Comparison of ENCODE assay signal across 12 cellular contexts in genomic region chr15:67096536-67097294, GRCh38. TPM values are rescaled to one million over a fixed set of nuclear protein-coding genes. Genes with fewer than 3 reads are reported as not detected.
DNase-seq lines count a peak whose midpoint lies in the region; ATAC-seq and TF ChIP-seq lines count a peak whose summit lies in the region.
"Had no signal": no experiment of that assay in that cellular context is flagged by ENCODE, and none has a peak within 500 bp of the region (broad histone marks: within the 10 kb centered on the region; RNA-seq: fewer than 3 reads in every experiment).

No MANE protein-coding gene starts in this region.

- no peak overlapping the region for H2AK5ac ChIP-seq in mesenchymal stem cell (ENCODE audit: low read length, severe bottlenecking)

- H2AFZ ChIP-seq in mesenchymal stem cell (ENCODE audit: low read depth, low read length), result no peak overlapping the region

- H2BK15ac ChIP-seq in mesenchymal stem cell (ENCODE audit: low read depth, poor library complexity, severe bottlenecking), result no peak overlapping the region

- 92% methylated on average over 2 of the region's 2 CpGs for whole genome bisulfite sequencing in mesenchymal stem cell

- peak overlapping the region in 1 of 2 experiments; percentile 13 for H3K18ac ChIP-seq in mesenchymal stem cell (ENCODE audit: low read depth in 1 of 2, low read length in 2 of 2)

- H3K27ac Mint-ChIP-seq in CD4-positive, CD25-positive, alpha-beta regulatory T cell, result peak overlapping the region; percentile 86 to 97 (median 94)
- H3K27ac Mint-ChIP-seq in HFFc6, result peak overlapping the region; percentile 95
- peak overlapping the region; percentile 96 for H3K27ac Mint-ChIP-seq in activated CD4-positive, alpha-beta memory T cell treated with anti-CD3 and anti-CD28 coated beads, Interleukin-2, amount 10 ng/mL, durations not matched to agents 7 days and 5 days

- H3K23ac ChIP-seq in mesenchymal stem cell (ENCODE audit: low read length in 2 of 2), result peak overlapping the region in 1 of 2 experiments; percentile 6

- peak overlapping the region; percentile 28 for H3K4me3 ChIP-seq in CD4-positive, CD25-positive, alpha-beta regulatory T cell (ENCODE audit: low read depth, low read length)
- H3K4me3 ChIP-seq in mesenchymal stem cell (ENCODE audit: insufficient read depth in 1 of 2, low read depth in 1 of 2, low read length in 2 of 2) (no peak overlapping the region), tibial artery (no peak overlapping the region)
- H3K4me3 ChIP-seq: body of pancreas, skin epidermis had no signal

- H3K9ac ChIP-seq in mesenchymal stem cell (ENCODE audit: low read length), result peak overlapping the region; percentile 19

- ATAC-seq in CD4-positive, CD25-positive, alpha-beta regulatory T cell (ENCODE audit: low read depth in 2 of 2), result no peak
- no peak for ATAC-seq in HG02884 (IDR thresholded peaks at IDR 0.05; ENCODE audit: unreplicated experiment)
- ATAC-seq: body of pancreas had no signal

- no peak overlapping the region for H2BK120ac ChIP-seq in mesenchymal stem cell (ENCODE audit: low read depth, low read length)

- no peak overlapping the region for H3K4me2 ChIP-seq in mesenchymal stem cell (ENCODE audit: low read length, poor library complexity, severe bottlenecking)

- peaks cover 20 to 83% (median 64%) of the 10 kb centered on the region in 4 donors for H3K4me1 Mint-ChIP-seq in CD4-positive, CD25-positive, alpha-beta regulatory T cell
- peaks cover 63% of the 10 kb centered on the region for H3K4me1 Mint-ChIP-seq in HFFc6 (ENCODE audit: low read depth)
- H3K4me1 Mint-ChIP-seq in activated CD4-positive, alpha-beta memory T cell treated with anti-CD3 and anti-CD28 coated beads, Interleukin-2, amount 10 ng/mL, durations not matched to agents 7 days and 5 days, result peaks cover 83% of the 10 kb centered on the region

- no peak overlapping the region for H2BK12ac ChIP-seq in mesenchymal stem cell (ENCODE audit: low read length in 2 of 2)

- H3K27me3 ChIP-seq in CD4-positive, CD25-positive, alpha-beta regulatory T cell (ENCODE audit: control insufficient read depth, insufficient read depth, low read length), result no peaks in the 10 kb centered on the region
- H3K27me3 ChIP-seq in mesenchymal stem cell (ENCODE audit: control insufficient read depth in 1 of 2, insufficient read depth in 1 of 2, low read length in 2 of 2) (no peaks in the 10 kb centered on the region), tibial artery (no peaks in the 10 kb centered on the region)
- H3K27me3 ChIP-seq: body of pancreas had no signal

- POLR2A ChIA-PET in activated CD4-positive, alpha-beta memory T cell treated with anti-CD3 and anti-CD28 coated beads, Interleukin-2, amount 10 ng/mL, durations not matched to agents 7 days and 5 days (lab: Charles Lee), result interaction anchor here (0.9 to 19.8 kb wide), 9 partner anchors 13 to 144 kb away, joined by 3 to 489 read pairs (median 8); partner anchors contain the start of gene SMAD3

- no peaks in the 10 kb centered on the region for H3K9me3 Mint-ChIP-seq in CD4-positive, CD25-positive, alpha-beta regulatory T cell
- no peaks in the 10 kb centered on the region for H3K9me3 Mint-ChIP-seq in HFFc6
- H3K9me3 Mint-ChIP-seq in activated CD4-positive, alpha-beta memory T cell treated with anti-CD3 and anti-CD28 coated beads, Interleukin-2, amount 10 ng/mL, durations not matched to agents 7 days and 5 days, result no peaks in the 10 kb centered on the region

- no peak for DNase-seq in CD4-positive, CD25-positive, alpha-beta regulatory T cell
- DNase-seq in HFFc6 (peak; percentile 58), mesenchymal stem cell (peak; percentile 62), tibial artery (no peak), occipital lobe (lab: John Stamatoyannopoulos, UW) (no peak), GM20000 (ENCODE audit: low spot score) (no peak)
- no peak for DNase-seq in activated CD4-positive, alpha-beta memory T cell treated with anti-CD3 and anti-CD28 coated beads, Interleukin-2, amount 10 ng/mL, durations not matched to agents 7 days and 5 days
- DNase-seq: body of pancreas, NCI-H1105, NCI-H524 had no signal

- peaks cover 21% of the 10 kb centered on the region for H3K36me3 ChIP-seq in CD4-positive, CD25-positive, alpha-beta regulatory T cell (ENCODE audit: control insufficient read depth, insufficient read depth, low read length)
- peaks cover 12 to 41% of the 10 kb centered on the region in 2 experiments for H3K36me3 ChIP-seq in mesenchymal stem cell (ENCODE audit: control insufficient read depth in 1 of 2, insufficient read depth in 2 of 2, low read depth in 1 of 2, low read length in 2 of 2)
- peaks cover 0 to 28% (median 6%) of the 10 kb centered on the region in 3 donors for H3K36me3 ChIP-seq in tibial artery

- no peak overlapping the region for H3K27ac ChIP-seq in CD4-positive, CD25-positive, alpha-beta regulatory T cell (ENCODE audit: insufficient read depth, low read length, poor library complexity, severe bottlenecking)
- H3K27ac ChIP-seq in mesenchymal stem cell (ENCODE audit: low read length, poor library complexity, severe bottlenecking), result no peak overlapping the region
- H3K27ac ChIP-seq in tibial artery, result no peak overlapping the region
- H3K27ac ChIP-seq: body of pancreas had no signal

- H3K27me3 Mint-ChIP-seq in CD4-positive, CD25-positive, alpha-beta regulatory T cell, result no peaks in the 10 kb centered on the region
- H3K27me3 Mint-ChIP-seq in HFFc6 (ENCODE audit: insufficient read depth), result peaks cover 12% of the 10 kb centered on the region
- no peaks in the 10 kb centered on the region for H3K27me3 Mint-ChIP-seq in activated CD4-positive, alpha-beta memory T cell treated with anti-CD3 and anti-CD28 coated beads, Interleukin-2, amount 10 ng/mL, durations not matched to agents 7 days and 5 days

- intact Hi-C loops in tibial artery (cut with DNase I; ENCODE audit: low total_unique reads), result no loop called here

- H2BK5ac ChIP-seq in mesenchymal stem cell (ENCODE audit: low read depth, low read length, poor library complexity, severe bottlenecking), result no peak overlapping the region

- H3K4me1 ChIP-seq in CD4-positive, CD25-positive, alpha-beta regulatory T cell (ENCODE audit: control insufficient read depth, insufficient read depth, low read length, poor library complexity, severe bottlenecking), result peaks cover 68% of the 10 kb centered on the region
- H3K4me1 ChIP-seq in mesenchymal stem cell (ENCODE audit: control insufficient read depth, insufficient read depth, low read depth, low read length), result peaks cover 16% of the 10 kb centered on the region
- H3K4me1 ChIP-seq in tibial artery, result peaks cover 0 to 33% (median 21%) of the 10 kb centered on the region in 4 donors

- H3K4me3 Mint-ChIP-seq in CD4-positive, CD25-positive, alpha-beta regulatory T cell, result peak overlapping the region in 3 of 4 donors; percentile 42 to 88 (median 84)
- H3K4me3 Mint-ChIP-seq in HFFc6, result peak overlapping the region; percentile 73
- peak overlapping the region; percentile 7 for H3K4me3 Mint-ChIP-seq in activated CD4-positive, alpha-beta memory T cell treated with anti-CD3 and anti-CD28 coated beads, Interleukin-2, amount 10 ng/mL, durations not matched to agents 7 days and 5 days

- H3K14ac ChIP-seq in mesenchymal stem cell (ENCODE audit: low read length in 2 of 2), result no peak overlapping the region

- peaks cover 29% of the 10 kb centered on the region for H3K36me3 Mint-ChIP-seq in CD4-positive, CD25-positive, alpha-beta regulatory T cell
- H3K36me3 Mint-ChIP-seq in HFFc6 (ENCODE audit: low read depth), result peaks cover 66% of the 10 kb centered on the region
- peaks cover 77% of the 10 kb centered on the region for H3K36me3 Mint-ChIP-seq in activated CD4-positive, alpha-beta memory T cell treated with anti-CD3 and anti-CD28 coated beads, Interleukin-2, amount 10 ng/mL, durations not matched to agents 7 days and 5 days (ENCODE audit: low read depth)

- CTCF ChIA-PET in activated CD4-positive, alpha-beta memory T cell treated with anti-CD3 and anti-CD28 coated beads, Interleukin-2, amount 10 ng/mL, durations not matched to agents 7 days and 5 days (lab: Charles Lee), result interaction anchor here (0.6 to 1.5 kb wide), 5 partner anchors 14 to 49 kb away, joined by 3 to 4 read pairs (median 3); partner anchors contain the start of gene SMAD3

- no peak overlapping the region for H3K4ac ChIP-seq in mesenchymal stem cell (ENCODE audit: low read depth in 1 of 2, low read length in 2 of 2)

- H3K9me3 ChIP-seq in CD4-positive, CD25-positive, alpha-beta regulatory T cell (ENCODE audit: control insufficient read depth in 2 of 2, low read length in 2 of 2), result no peaks in the 10 kb centered on the region
- H3K9me3 ChIP-seq in mesenchymal stem cell (ENCODE audit: control insufficient read depth, low read length) (no peaks in the 10 kb centered on the region), tibial artery (no peaks in the 10 kb centered on the region)
- H3K9me3 ChIP-seq: body of pancreas had no signal

- H4K8ac ChIP-seq in mesenchymal stem cell (ENCODE audit: low read length), result no peak overlapping the region

- no peak for TF ChIP-seq CTCF in HFFc6 (IDR thresholded peaks at IDR 0.05)
- TF ChIP-seq CTCF in tibial artery (IDR thresholded peaks at IDR 0.05), result no peak
- TF ChIP-seq CTCF in GM20000 (IDR thresholded peaks at IDR 0.05; ENCODE audit: extremely low read depth, missing control alignments), result no peak

- no peak overlapping the region for H4K91ac ChIP-seq in mesenchymal stem cell (ENCODE audit: low read length)

- peaks cover 31% of the 10 kb centered on the region for H3K79me1 ChIP-seq in mesenchymal stem cell (replicated peaks; ENCODE audit: low read length, poor library complexity, severe bottlenecking)

RNA-seq across cellular contexts. Expression of gene SMAD3, which starts 31.3 kb away (rescaled TPM):
- total RNA-seq in CD4-positive, CD25-positive, alpha-beta regulatory T cell, result 76.6 TPM
- polyA plus RNA-seq in CD4-positive, CD25-positive, alpha-beta regulatory T cell, result 10 to 100 TPM; 12.0 to 17.0 (median 14.5) TPM
- 100 to 1,000 TPM in 4 of 6 experiments, 10 to 100 TPM in 2; 54.3 to 132 (median 118) TPM for total RNA-seq in HFFc6 (2021; fragmentation: NEBNext Ultra II Directional; extraction: Animal tissue kit (Norgen Biotek cat#: 25700))
- total RNA-seq in activated CD4-positive, alpha-beta memory T cell treated with anti-CD3 and anti-CD28 coated beads, Interleukin-2, amount 10 ng/mL, durations not matched to agents 7 days and 5 days, result 100 to 1,000 TPM; 145 to 148 TPM
- 126 TPM for polyA plus RNA-seq in mesenchymal stem cell (2013, experiment 1 of 2)
- 125 TPM for polyA plus RNA-seq in mesenchymal stem cell (2013, experiment 2 of 2)
- total RNA-seq in occipital lobe, result 2.5 TPM

Comparison
In these comparisons a context has a peak if more than half of its experiments do, and no peak if none do; other contexts are left out.
1. DNase-seq: peak in HFFc6 (single experiment) and mesenchymal stem cell (single experiment); none in CD4-positive, CD25-positive, alpha-beta regulatory T cell (0 of 3), activated CD4-positive, alpha-beta memory T cell treated with anti-CD3 and anti-CD28 coated beads, Interleukin-2, amount 10 ng/mL, durations not matched to agents 7 days and 5 days (single experiment), tibial artery (0 of 2), occipital lobe (single experiment) and GM20000 (single experiment).
2. H3K4me3 Mint-ChIP-seq: peak in every context shown above with its lines; median percentile 84 in CD4-positive, CD25-positive, alpha-beta regulatory T cell; 73 in HFFc6; 7 in activated CD4-positive, alpha-beta memory T cell treated with anti-CD3 and anti-CD28 coated beads, Interleukin-2, amount 10 ng/mL, durations not matched to agents 7 days and 5 days.
3. RNA of gene SMAD3, which starts 31.3 kb away (total RNA-seq): 145 to 148 TPM in activated CD4-positive, alpha-beta memory T cell treated with anti-CD3 and anti-CD28 coated beads, Interleukin-2, amount 10 ng/mL, durations not matched to agents 7 days and 5 days, 54.3 to 132 TPM in HFFc6 and 76.6 TPM in CD4-positive, CD25-positive, alpha-beta regulatory T cell (single experiment); 2.5 TPM in occipital lobe (single experiment); every median in the first group is over 10 times any median in the second.
4. Peak in every context shown above with its lines, with median percentiles within 50 percentile points of each other: H3K27ac Mint-ChIP-seq.